ENCODE assay signal across 1 cellular context in genomic region chr19:49680473-49681351, GRCh38.
TF ChIP-seq lines count a peak whose summit lies in the region.

No MANE protein-coding gene starts in this region.

TF ChIP-seq in K562, 482 proteins besides CTCF, POLR2A, EP300 and RAD21 (continues in another document):
- TF ChIP-seq NR1H2 (CRISPR knock-in tag; IDR thresholded peaks at IDR 0.05) (0 out of 2 replicates have a peak, but pooled peaks have one; percentile 52), KDM1A (IDR thresholded peaks at IDR 0.05) (peak; percentile 78 to 81; a peak in 3 of 4 replicates), CXXC5 (CRISPR knock-in tag; IDR thresholded peaks at IDR 0.05) (peak; percentile 34), HEY1 (CRISPR knock-in tag; IDR thresholded peaks at IDR 0.05; ENCODE audit: borderline replicate concordance) (no peak), VEZF1 (CRISPR knock-in tag; IDR thresholded peaks at IDR 0.05) (peak; percentile 74), ZBTB2 (IDR thresholded peaks at IDR 0.05) (0 out of 2 replicates have a peak, but pooled peaks have one; percentile 48), ZNF347 (CRISPR knock-in tag; IDR thresholded peaks at IDR 0.05; ENCODE audit: low read depth) (no peak), MAX (CRISPR knock-in tag; IDR thresholded peaks at IDR 0.05) (peak; percentile 80), HMGN3 (IDR thresholded peaks at IDR 0.05; ENCODE audit: borderline replicate concordance, extremely low read depth, insufficient read length, low read depth, low read length) (peak; percentile 72), HDAC6 (IDR thresholded peaks at IDR 0.05; ENCODE audit: low read depth, low read length) (no peak), MNT (conservative IDR thresholded peaks at IDR 0.05) (peak; percentile 52 to 63), SMARCA4 (IDR thresholded peaks at IDR 0.05) (no peak), GABPB1 (CRISPR knock-in tag; IDR thresholded peaks at IDR 0.05) (peak; percentile 67; the same call in 1 of the 2 replicates), BRCA1 (IDR thresholded peaks at IDR 0.05) (no peak), BRCA1 (CRISPR knock-in tag; IDR thresholded peaks at IDR 0.05) (0 out of 2 replicates have a peak, but pooled peaks have one; percentile 18), ZNF764 (CRISPR knock-in tag; IDR thresholded peaks at IDR 0.05; ENCODE audit: low read depth) (0 out of 2 replicates have a peak, but pooled peaks have one; percentile 69), ATF7 (IDR thresholded peaks at IDR 0.05) (peak; percentile 43; the same call in 1 of the 2 replicates), HCFC1 (IDR thresholded peaks at IDR 0.05; ENCODE audit: low read depth, low read length) (0 out of 2 replicates have a peak, but pooled peaks have one; percentile 32), FOXP1 (CRISPR knock-in tag; IDR thresholded peaks at IDR 0.05) (peak; percentile 61; the same call in 1 of the 2 replicates), MECOM (CRISPR knock-in tag; IDR thresholded peaks at IDR 0.05) (no peak), RB1 (IDR thresholded peaks at IDR 0.05; ENCODE audit: low read depth) (peak; percentile 96), SAFB2 (IDR thresholded peaks at IDR 0.05; ENCODE audit: borderline replicate concordance, low read depth, low read length, severe bottlenecking) (no peak), ARID4B (CRISPR knock-in tag; IDR thresholded peaks at IDR 0.05) (peak; percentile 68; the same call in 1 of the 2 replicates), ZSCAN29 (IDR thresholded peaks at IDR 0.05) (no peak), ZFX (CRISPR knock-in tag; IDR thresholded peaks at IDR 0.05) (peak; percentile 56), ZNF583 (CRISPR knock-in tag; IDR thresholded peaks at IDR 0.05) (no peak), ZNF696 (CRISPR knock-in tag; conservative IDR thresholded peaks at IDR 0.05) (no peak), TRIM28 (IDR thresholded peaks at IDR 0.05) (no peak), POLR2H (tag; IDR thresholded peaks at IDR 0.05; ENCODE audit: low read depth) (no peak), RBM22 (IDR thresholded peaks at IDR 0.05; ENCODE audit: low read depth, low read length, poor library complexity, severe bottlenecking) (peak; percentile 62), CBFB (CRISPR knock-in tag; IDR thresholded peaks at IDR 0.05) (peak; percentile 28; the same call in 1 of the 2 replicates), ESRRA (IDR thresholded peaks at IDR 0.05; ENCODE audit: borderline replicate concordance, low read depth) (peak; percentile 37; the same call in 1 of the 2 replicates), XRCC5 (IDR thresholded peaks at IDR 0.05; ENCODE audit: low read depth, low read length) (peak; percentile 90; the same call in 1 of the 2 replicates), ZNF134 (CRISPR knock-in tag; conservative IDR thresholded peaks at IDR 0.05) (no peak), HDAC2 (IDR thresholded peaks at IDR 0.05) (0 out of 2 replicates have a peak, but pooled peaks have one; percentile 25), FOXJ2 (tag; IDR thresholded peaks at IDR 0.05) (no peak), CBX3 (IDR thresholded peaks at IDR 0.05; ENCODE audit: borderline replicate concordance in 1 of 2, low read length in 2 of 2) (0 out of 3 replicates have a peak, but pooled peaks of 1 of the 2 experiments have one; percentile 54), FOS (IDR thresholded peaks at IDR 0.05; ENCODE audit: extremely low read depth, insufficient read length) (no peak), MYBL2 (IDR thresholded peaks at IDR 0.05; ENCODE audit: low read depth) (no peak), MYBL2 (CRISPR knock-in tag; IDR thresholded peaks at IDR 0.05; ENCODE audit: borderline replicate concordance) (no peak), SLC30A9 (CRISPR knock-in tag; IDR thresholded peaks at IDR 0.05) (no peak), ATF6 (CRISPR knock-in tag; IDR thresholded peaks at IDR 0.05) (0 out of 2 replicates have a peak, but pooled peaks have one; percentile 30), ZNF766 (CRISPR knock-in tag; conservative IDR thresholded peaks at IDR 0.05) (peak; percentile 34; the same call in 1 of the 2 replicates)
- TF ChIP-seq, protein P1, sequence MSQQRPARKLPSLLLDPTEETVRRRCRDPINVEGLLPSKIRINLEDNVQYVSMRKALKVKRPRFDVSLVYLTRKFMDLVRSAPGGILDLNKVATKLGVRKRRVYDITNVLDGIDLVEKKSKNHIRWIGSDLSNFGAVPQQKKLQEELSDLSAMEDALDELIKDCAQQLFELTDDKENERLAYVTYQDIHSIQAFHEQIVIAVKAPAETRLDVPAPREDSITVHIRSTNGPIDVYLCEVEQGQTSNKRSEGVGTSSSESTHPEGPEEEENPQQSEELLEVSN (IDR thresholded peaks at IDR 0.05; ENCODE audit: borderline replicate concordance in 1 of 2, extremely low read depth in 1 of 2, insufficient read depth in 1 of 2, insufficient read length in 1 of 2, low read depth in 1 of 2, low read length in 1 of 2, poor library complexity in 1 of 2, severe bottlenecking in 1 of 2), result peak; percentile 55 to 66
- TF ChIP-seq, protein P2, sequence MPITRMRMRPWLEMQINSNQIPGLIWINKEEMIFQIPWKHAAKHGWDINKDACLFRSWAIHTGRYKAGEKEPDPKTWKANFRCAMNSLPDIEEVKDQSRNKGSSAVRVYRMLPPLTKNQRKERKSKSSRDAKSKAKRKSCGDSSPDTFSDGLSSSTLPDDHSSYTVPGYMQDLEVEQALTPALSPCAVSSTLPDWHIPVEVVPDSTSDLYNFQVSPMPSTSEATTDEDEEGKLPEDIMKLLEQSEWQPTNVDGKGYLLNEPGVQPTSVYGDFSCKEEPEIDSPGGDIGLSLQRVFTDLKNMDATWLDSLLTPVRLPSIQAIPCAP (CRISPR knock-in tag; IDR thresholded peaks at IDR 0.05; ENCODE audit: borderline replicate concordance), result no peak
- TF ChIP-seq, protein P3, sequence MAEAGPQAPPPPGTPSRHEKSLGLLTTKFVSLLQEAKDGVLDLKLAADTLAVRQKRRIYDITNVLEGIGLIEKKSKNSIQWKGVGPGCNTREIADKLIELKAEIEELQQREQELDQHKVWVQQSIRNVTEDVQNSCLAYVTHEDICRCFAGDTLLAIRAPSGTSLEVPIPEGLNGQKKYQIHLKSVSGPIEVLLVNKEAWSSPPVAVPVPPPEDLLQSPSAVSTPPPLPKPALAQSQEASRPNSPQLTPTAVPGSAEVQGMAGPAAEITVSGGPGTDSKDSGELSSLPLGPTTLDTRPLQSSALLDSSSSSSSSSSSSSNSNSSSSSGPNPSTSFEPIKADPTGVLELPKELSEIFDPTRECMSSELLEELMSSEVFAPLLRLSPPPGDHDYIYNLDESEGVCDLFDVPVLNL (CRISPR knock-in tag; IDR thresholded peaks at IDR 0.05; ENCODE audit: low read depth), result no peak
- TF ChIP-seq, protein P4, sequence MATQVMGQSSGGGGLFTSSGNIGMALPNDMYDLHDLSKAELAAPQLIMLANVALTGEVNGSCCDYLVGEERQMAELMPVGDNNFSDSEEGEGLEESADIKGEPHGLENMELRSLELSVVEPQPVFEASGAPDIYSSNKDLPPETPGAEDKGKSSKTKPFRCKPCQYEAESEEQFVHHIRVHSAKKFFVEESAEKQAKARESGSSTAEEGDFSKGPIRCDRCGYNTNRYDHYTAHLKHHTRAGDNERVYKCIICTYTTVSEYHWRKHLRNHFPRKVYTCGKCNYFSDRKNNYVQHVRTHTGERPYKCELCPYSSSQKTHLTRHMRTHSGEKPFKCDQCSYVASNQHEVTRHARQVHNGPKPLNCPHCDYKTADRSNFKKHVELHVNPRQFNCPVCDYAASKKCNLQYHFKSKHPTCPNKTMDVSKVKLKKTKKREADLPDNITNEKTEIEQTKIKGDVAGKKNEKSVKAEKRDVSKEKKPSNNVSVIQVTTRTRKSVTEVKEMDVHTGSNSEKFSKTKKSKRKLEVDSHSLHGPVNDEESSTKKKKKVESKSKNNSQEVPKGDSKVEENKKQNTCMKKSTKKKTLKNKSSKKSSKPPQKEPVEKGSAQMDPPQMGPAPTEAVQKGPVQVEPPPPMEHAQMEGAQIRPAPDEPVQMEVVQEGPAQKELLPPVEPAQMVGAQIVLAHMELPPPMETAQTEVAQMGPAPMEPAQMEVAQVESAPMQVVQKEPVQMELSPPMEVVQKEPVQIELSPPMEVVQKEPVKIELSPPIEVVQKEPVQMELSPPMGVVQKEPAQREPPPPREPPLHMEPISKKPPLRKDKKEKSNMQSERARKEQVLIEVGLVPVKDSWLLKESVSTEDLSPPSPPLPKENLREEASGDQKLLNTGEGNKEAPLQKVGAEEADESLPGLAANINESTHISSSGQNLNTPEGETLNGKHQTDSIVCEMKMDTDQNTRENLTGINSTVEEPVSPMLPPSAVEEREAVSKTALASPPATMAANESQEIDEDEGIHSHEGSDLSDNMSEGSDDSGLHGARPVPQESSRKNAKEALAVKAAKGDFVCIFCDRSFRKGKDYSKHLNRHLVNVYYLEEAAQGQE (CRISPR knock-in tag; IDR thresholded peaks at IDR 0.05; ENCODE audit: low read depth), result 0 out of 2 replicates have a peak, but pooled peaks have one; percentile 18
